ENCODE assay signal across 14 cellular contexts in genomic region chr19:40929942-40930341, GRCh38. TPM values are rescaled to one million over a fixed set of nuclear protein-coding genes. Genes with fewer than 3 reads are reported as not detected.
A peak's percentile ranks its signal among the peaks of the same experiment; 100 is the strongest.
DNase-seq lines count a peak whose midpoint lies in the region; ATAC-seq, FAIRE-seq and TF ChIP-seq lines count a peak whose summit lies in the region.
"Not testable (repeated sequence)": the region's sequence is repeated elsewhere in the genome, so short reads cannot be mapped to it uniquely, and the experiment has no call there.
"Had no signal": no experiment of that assay in that cellular context is flagged by ENCODE, and none has a peak within 500 bp of the region (broad histone marks: within the 10 kb centered on the region; RNA-seq: fewer than 3 reads in every experiment).

No MANE protein-coding gene starts in this region.

- H3K4me2 ChIP-seq in A549 = not testable (repeated sequence)

- 75% methylated on average over 3 of the region's 3 CpGs for WGBS in A549 (ENCODE audit: missing lambda C conversion rate)
- WGBS in right lobe of liver (ENCODE audit: insufficient coverage, low coverage, low lambda C conversion rate, missing lambda C conversion rate) = 14% methylated on average over 2 of the region's 3 CpGs

- TF ChIP-seq CTCF in A549 (IDR thresholded peaks at IDR 0.05); right lobe of liver (IDR thresholded peaks at IDR 0.05): not testable (repeated sequence)

- H3K36me3 ChIP-seq in right lobe of liver = not testable (repeated sequence)

- not testable (repeated sequence) for FAIRE-seq in A549 (lab: Jason Lieb, UNC)
- FAIRE-seq in GM12891 (lab: Jason Lieb, UNC) (peak; percentile 9), HTR-8/SVneo (lab: Jason Lieb, UNC) (peak; percentile 81), urothelium cell line (lab: Jason Lieb, UNC) (peak; percentile 17)

- not testable (repeated sequence) for TF ChIP-seq RAD21 in A549 (conservative IDR thresholded peaks at IDR 0.05 in 1 of 2, IDR thresholded peaks at IDR 0.05 in 1 of 2)

- H3K27ac ChIP-seq in A549, right lobe of liver: not testable (repeated sequence)

- H3K27me3 ChIP-seq in right lobe of liver = not testable (repeated sequence)

- not testable (repeated sequence) for H3K4me1 ChIP-seq in A549
- H3K4me1 ChIP-seq in right lobe of liver = peaks cover 0 to 11% (median 0%) of the 10 kb centered on the region in 4 donors

- TF ChIP-seq EP300 in A549 (IDR thresholded peaks at IDR 0.05) = not testable (repeated sequence)

- TF ChIP-seq POLR2A in A549 (IDR thresholded peaks at IDR 0.05; ENCODE audit: low read length); GM12891 (IDR thresholded peaks at IDR 0.05; ENCODE audit: low read depth, low read length); right lobe of liver (IDR thresholded peaks at IDR 0.05): not testable (repeated sequence)

- H3K9me3 ChIP-seq in A549 = peaks cover 15% of the 10 kb centered on the region; the same call in 2 of the 3 replicates
- not testable (repeated sequence) for H3K9me3 ChIP-seq in right lobe of liver

- ATAC-seq in A549 (0 out of 6 replicates have a peak, but pooled peaks have one; percentile 22 to 40), right lobe of liver (peak in 3 of 4 donors; percentile 30 to 59 (median 54))

- POLR2A ChIA-PET in A549 (lab: Yijun Ruan, JAX) = not testable (repeated sequence)

- intact Hi-C loops in right lobe of liver (cut with DNase I) = not testable (repeated sequence)

- not testable (repeated sequence) for H3K4me3 ChIP-seq in A549, right lobe of liver

- CTCF ChIA-PET in A549 (lab: Yijun Ruan, JAX) = not testable (repeated sequence)

- not testable (repeated sequence) for DNase-seq in A549 (ENCODE audit: low read depth in 1 of 2, low spot score in 1 of 2); GM12891 (ENCODE audit: insufficient read length, low spot score); HTR-8/SVneo (ENCODE audit: insufficient read length, low spot score); right lobe of liver; urothelium cell line (ENCODE audit: low spot score)
- peak; percentile 8 for DNase-seq in islet precursor cell

RNA-seq across cellular contexts. Expression of gene CYP2A7, which starts 47.9 kb away (rescaled TPM):
- polyA plus RNA-seq in A549 (2011; rRNA removed) (not detected in 2 replicates), A549 (2017; fragmentation: RNase III; extraction: RNeasy Plus Mini Kit Qiagen cat#74134 plus additional on column Dnase treatment) (not detected in 3 replicates)
- not detected in 2 replicates for polyA plus RNA-seq in A549 (2012; cell fraction: cytosol; rRNA removed)
- polyA plus RNA-seq in A549 (2012; cell fraction: nucleus; rRNA removed) = not detected in 2 replicates
- polyA minus RNA-seq in A549 (2011; rRNA and poly(A)+ RNA removed) = not detected in 2 replicates
- polyA plus RNA-seq in GM12891 (2012; ENCODE audit: low read depth, missing spikeins) = not detected
- 1,000 to 10,000 TPM in 1 of 6 experiments, 100 to 1,000 TPM in 2, 10 to 100 TPM in 1, 1 to 10 TPM in 2; 2.5 to 2,068 (median 134) TPM for total RNA-seq in right lobe of liver
- total RNA-seq: A172; A673; Calu3; CD4-positive, alpha-beta memory T cell; CD4-positive, CD25-positive, alpha-beta regulatory T cell; CD8-positive, alpha-beta memory T cell had no signal
- polyA plus RNA-seq: AG04450; CD14-positive monocyte; CD4-positive, alpha-beta memory T cell; CD4-positive, CD25-positive, alpha-beta regulatory T cell; CD8-positive, alpha-beta memory T cell had no signal
